ENCODE assay signal across 9 cellular contexts in the genomic region with DNA sequence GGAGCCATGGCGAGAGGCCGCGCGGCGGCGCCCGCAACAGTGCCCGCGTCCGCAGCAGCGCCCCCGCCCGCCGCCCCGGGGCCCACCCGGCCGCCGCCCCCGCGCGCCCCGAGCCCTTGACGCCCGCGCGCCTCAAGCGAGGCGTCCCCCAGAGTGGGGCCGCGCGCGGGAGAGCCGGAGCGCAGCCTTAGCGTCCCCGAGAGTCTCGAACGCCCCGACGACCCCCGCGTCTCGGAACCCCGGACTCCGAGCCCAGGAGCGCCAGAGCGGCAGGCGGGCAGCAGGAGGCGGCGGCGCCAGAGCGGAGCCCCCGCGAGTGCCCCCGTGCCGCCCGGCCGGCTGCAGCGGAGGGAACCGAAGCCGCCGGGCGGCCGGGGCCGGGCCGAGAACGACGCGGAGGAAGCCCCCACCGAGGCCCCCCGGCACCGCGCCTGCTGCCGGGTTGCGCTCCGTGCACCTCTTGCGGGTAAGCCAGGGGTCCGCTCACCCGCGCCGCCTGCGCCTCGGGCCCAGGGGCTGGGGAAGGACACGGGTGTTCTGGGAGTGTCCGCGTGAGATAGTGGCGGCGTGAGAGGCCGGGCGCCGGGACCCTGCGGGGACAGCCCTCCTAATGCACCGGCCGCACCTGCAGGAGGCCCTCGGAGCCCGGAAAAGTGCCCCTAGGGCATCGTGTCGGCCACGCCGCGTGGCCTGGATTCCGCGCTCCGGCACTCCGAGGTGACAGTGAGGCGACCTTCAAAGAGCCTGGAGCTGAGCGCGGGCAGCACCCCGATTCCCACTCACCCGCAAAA.
DNase-seq lines count a peak whose midpoint lies in the region; ATAC-seq, FAIRE-seq and TF ChIP-seq lines count a peak whose summit lies in the region.
"Had no signal": no experiment of that assay in that cellular context is flagged by ENCODE, and none has a peak within 500 bp of the region (broad histone marks: within the 10 kb centered on the region; RNA-seq: fewer than 3 reads in every experiment).

No MANE protein-coding gene starts in this region.

- DNase-seq in SW480 (ENCODE audit: low spot score) (peak; percentile 35), brain microvascular endothelial cell (no peak), D721Med (ENCODE audit: insufficient read length, low spot score) (no peak), SHP77 treated with DMSO at 0.1 percent for 48 hours (lab: John Stamatoyannopoulos, UW) (no peak)
- DNase-seq in stimulated activated CD4-positive, alpha-beta T cell treated with anti-CD3 and anti-CD28 coated beads, Interleukin-4, amount 100 ng/mL, for 4 hours = peak; percentile 26 to 44

- in situ Hi-C loops in brain microvascular endothelial cell (cut with HindIII; ENCODE audit: low pct_ligation_motif_present, low sequenced_read_pairs) = no loop called here

- H3K36me3 ChIP-seq in brain microvascular endothelial cell (replicated peaks) = no peaks in the 10 kb centered on the region

- ATAC-seq in GM18502 (IDR thresholded peaks at IDR 0.05; ENCODE audit: poor library complexity, unreplicated experiment) = peak; percentile 5
- peak; percentile 12 for ATAC-seq in HG02852 (IDR thresholded peaks at IDR 0.05; ENCODE audit: unreplicated experiment)

- H3K27me3 ChIP-seq in brain microvascular endothelial cell (replicated peaks) = no peaks in the 10 kb centered on the region
- no peaks in the 10 kb centered on the region for H3K27me3 ChIP-seq in layer of hippocampus (ENCODE audit: control insufficient read depth, insufficient read depth, low read length)

- H3K27ac ChIP-seq in brain microvascular endothelial cell (peak overlapping the region; percentile 62), layer of hippocampus (ENCODE audit: low read depth, low read length) (peak overlapping the region; percentile 62)

- peak overlapping the region; percentile 78 for H3K4me3 ChIP-seq in brain microvascular endothelial cell (ENCODE audit: low read depth, low read length)

- no peak for FAIRE-seq in D721Med (lab: Jason Lieb, UNC)
- FAIRE-seq: endometrium had no signal

- TF ChIP-seq CTCF in brain microvascular endothelial cell (IDR thresholded peaks at IDR 0.05; ENCODE audit: low read depth, low read length, missing control alignments) (no peak), D721Med (IDR thresholded peaks at IDR 0.05; ENCODE audit: insufficient read depth, missing control alignments) (no peak)

Comparison
In these comparisons a context has a peak if more than half of its experiments do, and no peak if none do; other contexts are left out.
1. DNase-seq: peak in SW480 (single experiment) and stimulated activated CD4-positive, alpha-beta T cell treated with anti-CD3 and anti-CD28 coated beads, Interleukin-4, amount 100 ng/mL, for 4 hours (2 of 2); none in brain microvascular endothelial cell (single experiment), D721Med (single experiment) and SHP77 treated with DMSO at 0.1 percent for 48 hours (single experiment).